Comparison of ENCODE assay signal across 8 cellular contexts in genomic region chr22:24175160-24175808, GRCh38. TPM values are rescaled to one million over a fixed set of nuclear protein-coding genes. Genes with fewer than 3 reads are reported as not detected.
A peak's percentile ranks its signal among the peaks of the same experiment; 100 is the strongest.
DNase-seq lines count a peak whose midpoint lies in the region; ATAC-seq, FAIRE-seq and TF ChIP-seq lines count a peak whose summit lies in the region.

No MANE protein-coding gene starts in this region.

- no peak for TF ChIP-seq POLR2A in thyroid gland (IDR thresholded peaks at IDR 0.05)

- POLR2A ChIA-PET in RWPE1 (lab: Yijun Ruan, JAX; ENCODE audit: low non-redundant PET), result interaction anchor here (0.7 kb wide), 1 partner anchor 16 kb away, joined by 4 read pairs; no protein-coding TSS in a partner anchor

- peak; percentile 70 for TF ChIP-seq CTCF in RWPE1 (conservative IDR thresholded peaks at IDR 0.05; ENCODE audit: low read depth)
- TF ChIP-seq CTCF in foreskin keratinocyte (conservative IDR thresholded peaks at IDR 0.05), result peak; percentile 86
- peak; percentile 51 to 83 (median 76) for TF ChIP-seq CTCF in thyroid gland (IDR thresholded peaks at IDR 0.05)

- 58 to 71% methylated on average over 9 to 11 of the region's 11 CpGs for WGBS in thyroid gland, 2 donors

- peak; percentile 60 for ATAC-seq in foreskin keratinocyte
- no peak for ATAC-seq in GM19463 (IDR thresholded peaks at IDR 0.05; ENCODE audit: unreplicated experiment)

- FAIRE-seq in GM18507 (lab: Jason Lieb, UNC), result peak; percentile 39

- DNase-seq in AG08395 (ENCODE audit: low spot score) (peak; percentile 89), GM18507 (ENCODE audit: extremely low spot score, insufficient read length, low read depth) (peak; percentile 49), RWPE1 (ENCODE audit: low spot score) (peak; percentile 43), foreskin keratinocyte (peak in 1 of 2 donors; percentile 27), occipital lobe (lab: John Stamatoyannopoulos, UW) (peak; percentile 36), thyroid gland (peak; percentile 76 to 79)
- peak; percentile 47 for DNase-seq in activated gamma-delta T cell treated with anti-CD3 and anti-CD28 coated beads, Interleukin-2, amount 50 U/mL, for 16 hours (ENCODE audit: low read depth)

- intact Hi-C loops in thyroid gland (cut with DNase I), result loop anchor here (5.0 to 10.0 kb wide), 2 partner anchors 73 to 220 kb away; no protein-coding TSS in a partner anchor

- H3K27me3 ChIP-seq in foreskin keratinocyte (no peaks in the 10 kb centered on the region), thyroid gland (no peaks in the 10 kb centered on the region)

- H3K4me1 ChIP-seq in foreskin keratinocyte (no peaks in the 10 kb centered on the region), thyroid gland (peaks cover 0 to 8% of the 10 kb centered on the region in 2 donors)

- H3K9me3 ChIP-seq in thyroid gland, result no peaks in the 10 kb centered on the region

- CTCF ChIA-PET in RWPE1 (lab: Yijun Ruan, JAX), result interaction anchor here (0.6 to 0.8 kb wide), 2 partner anchors 14 to 288 kb away, joined by 4 to 6 read pairs; no protein-coding TSS in a partner anchor

- H3K36me3 ChIP-seq in thyroid gland, result peaks cover 40 to 44% of the 10 kb centered on the region in 2 donors

- peak overlapping the region; percentile 22 for H3K27ac ChIP-seq in RWPE1
- H3K27ac ChIP-seq in foreskin keratinocyte, result no peak overlapping the region
- peak overlapping the region; percentile 20 to 58 (median 40) for H3K27ac ChIP-seq in thyroid gland

- H3K4me3 ChIP-seq in thyroid gland (replicated peaks in 1 of 3), result no peak overlapping the region

RNA-seq across cellular contexts. Expression of gene SUSD2, which starts 6.0 kb away (rescaled TPM):
- 0.03 and 0.04 TPM in 2 replicates for total RNA-seq in foreskin keratinocyte
- polyA plus RNA-seq in foreskin keratinocyte, result 0.04 TPM in 1 of 2 replicates, not detected in the other
- total RNA-seq in occipital lobe, result not detected
- 10 to 100 TPM in 3 of 4 donors, 1 to 10 TPM in 1; 9.5 to 22.5 (median 15.1) TPM for total RNA-seq in thyroid gland

Comparison
In these comparisons a context has a peak if more than half of its experiments do, and no peak if none do; other contexts are left out.
1. RNA of gene SUSD2, which starts 6.0 kb away (total RNA-seq): 9.5 to 22.5 TPM in thyroid gland; 0.03 to 0.04 TPM in foreskin keratinocyte and not detected in occipital lobe (single experiment); every median in the first group is over 10 times any median in the second.
2. Peak in every context shown above with its lines, with median percentiles within 50 percentile points of each other: CTCF ChIP-seq.